ENCODE assay signal across 8 cellular contexts in genomic region chr4:185204238-185204910, GRCh38. TPM values are rescaled to one million over a fixed set of nuclear protein-coding genes. Genes with fewer than 3 reads are reported as not detected.
DNase-seq lines count a peak whose midpoint lies in the region; ATAC-seq and TF ChIP-seq lines count a peak whose summit lies in the region.

No MANE protein-coding gene starts in this region.

- no peak for TF ChIP-seq CTCF in AG04449 (IDR thresholded peaks at IDR 0.05; ENCODE audit: insufficient read depth, low read length, missing control alignments)
- TF ChIP-seq CTCF in fibroblast of lung (conservative IDR thresholded peaks at IDR 0.05 in 1 of 2, IDR thresholded peaks at IDR 0.05 in 1 of 2; ENCODE audit: low read depth in 1 of 2, low read length in 2 of 2): no peak

- H3K9ac ChIP-seq in fibroblast of lung (ENCODE audit: insufficient read depth, low read length): peak overlapping the region; percentile 78

- H3K36me3 ChIP-seq in fibroblast of lung (ENCODE audit: control insufficient read depth, insufficient read depth, low read length): no peaks in the 10 kb centered on the region

- peak overlapping the region; percentile 91 for H2AFZ ChIP-seq in fibroblast of lung (ENCODE audit: low read length)

- POLR2A ChIA-PET in AG04449 (lab: Yijun Ruan, JAX): interaction anchor here (1.0 to 1.1 kb wide), 2 partner anchors 16 to 192 kb away, joined by 3 to 4 read pairs; partner anchors contain the start of gene ANKRD37

- CTCF ChIA-PET in AG04449 (lab: Yijun Ruan, JAX): interaction anchor here (2.0 kb wide), 1 partner anchor 21 kb away, joined by 9 read pairs; no protein-coding TSS in a partner anchor

- DNase-seq in AG04449 (ENCODE audit: low read depth, low spot score) (no peak), SK-N-DZ (ENCODE audit: low spot score) (peak; percentile 18), fibroblast of lung (ENCODE audit: low read depth in 2 of 2) (peak in 1 of 2 donors; percentile 26), renal cortical epithelial cell (ENCODE audit: low read depth) (peak; percentile 46)
- DNase-seq in stimulated activated CD4-positive, alpha-beta T cell treated with anti-CD3 and anti-CD28 coated beads, Interleukin-4, amount 100 ng/mL, for 4 hours: no peak

- peak overlapping the region; percentile 65 for H3K27ac ChIP-seq in fibroblast of lung (ENCODE audit: insufficient read depth, low read length)

- H3K9me3 ChIP-seq in fibroblast of lung (ENCODE audit: control insufficient read depth, insufficient read depth, low read depth, low read length): no peaks in the 10 kb centered on the region

- no peaks in the 10 kb centered on the region for H4K20me1 ChIP-seq in fibroblast of lung (ENCODE audit: control insufficient read depth, extremely low read depth, insufficient read depth, low read length)

- H3K4me3 ChIP-seq in AG04449 (ENCODE audit: low read depth, low read length) (peak overlapping the region; percentile 65), fibroblast of lung (replicated peaks in 1 of 4; ENCODE audit: control extremely low read depth in 1 of 4, insufficient read depth in 1 of 4, low read depth in 3 of 4, low read length in 4 of 4) (peak overlapping the region; percentile 60 to 69 (median 67))

- H3K79me2 ChIP-seq in fibroblast of lung (ENCODE audit: control insufficient read depth, insufficient read depth, low read length): peaks cover 6% of the 10 kb centered on the region

- H3K4me2 ChIP-seq in fibroblast of lung (ENCODE audit: extremely low read depth, insufficient read depth, low read length): peak overlapping the region; percentile 98

- H3K27me3 ChIP-seq in fibroblast of lung (ENCODE audit: control insufficient read depth, insufficient read depth, low read length): no peaks in the 10 kb centered on the region

- H3K4me1 ChIP-seq in fibroblast of lung (ENCODE audit: control insufficient read depth, extremely low read depth, insufficient read depth, low read length): peaks cover 3% of the 10 kb centered on the region

- peak; percentile 1 for ATAC-seq in GM18907 (IDR thresholded peaks at IDR 0.05; ENCODE audit: unreplicated experiment)
- no peak for ATAC-seq in HG03139 (IDR thresholded peaks at IDR 0.05; ENCODE audit: unreplicated experiment)
- no peak for ATAC-seq in HG03442 (IDR thresholded peaks at IDR 0.05; ENCODE audit: unreplicated experiment)

RNA-seq across cellular contexts. Expression of gene CFAP97, which starts 0.6 kb away (rescaled TPM):
- 18.7 and 21.0 TPM in 2 replicates for polyA plus RNA-seq in SK-N-DZ (2014; cell fraction: cytosol; rRNA removed)
- polyA plus RNA-seq in SK-N-DZ (2014; cell fraction: nucleus; rRNA removed): 6.9 and 8.7 TPM in 2 replicates
- total RNA-seq in fibroblast of lung (39.3 and 42.1 TPM in 2 replicates), renal cortical epithelial cell (37.7 and 38.9 TPM in 2 replicates)
- 41.7 and 50.8 TPM in 2 replicates for polyA plus RNA-seq in fibroblast of lung
- polyA plus RNA-seq in fibroblast of lung (2012): 20.6 and 22.6 TPM in 2 replicates
- polyA minus RNA-seq in fibroblast of lung (ENCODE audit: low replicate concordance): 3.3 and 5.6 TPM in 2 replicates

RNA-seq across cellular contexts. Expression of gene SNX25, which starts 5.0 kb away (rescaled TPM):
- 7.5 and 8.8 TPM in 2 replicates for polyA plus RNA-seq in SK-N-DZ (2014; cell fraction: cytosol; rRNA removed)
- 8.7 and 10.4 TPM in 2 replicates for polyA plus RNA-seq in SK-N-DZ (2014; cell fraction: nucleus; rRNA removed)
- total RNA-seq in fibroblast of lung (29.0 and 32.9 TPM in 2 replicates), renal cortical epithelial cell (33.2 and 40.3 TPM in 2 replicates)
- 10.3 and 11.1 TPM in 2 replicates for polyA plus RNA-seq in fibroblast of lung
- polyA plus RNA-seq in fibroblast of lung (2012): 7.8 and 9.0 TPM in 2 replicates
- polyA minus RNA-seq in fibroblast of lung (ENCODE audit: low replicate concordance): 5.1 and 25.2 TPM in 2 replicates

Comparison
In these comparisons a context has a peak if more than half of its experiments do, and no peak if none do; other contexts are left out.
1. DNase-seq: peak in SK-N-DZ (single experiment) and renal cortical epithelial cell (single experiment); none in AG04449 (single experiment) and stimulated activated CD4-positive, alpha-beta T cell treated with anti-CD3 and anti-CD28 coated beads, Interleukin-4, amount 100 ng/mL, for 4 hours (0 of 2).